In the genomic region with DNA sequence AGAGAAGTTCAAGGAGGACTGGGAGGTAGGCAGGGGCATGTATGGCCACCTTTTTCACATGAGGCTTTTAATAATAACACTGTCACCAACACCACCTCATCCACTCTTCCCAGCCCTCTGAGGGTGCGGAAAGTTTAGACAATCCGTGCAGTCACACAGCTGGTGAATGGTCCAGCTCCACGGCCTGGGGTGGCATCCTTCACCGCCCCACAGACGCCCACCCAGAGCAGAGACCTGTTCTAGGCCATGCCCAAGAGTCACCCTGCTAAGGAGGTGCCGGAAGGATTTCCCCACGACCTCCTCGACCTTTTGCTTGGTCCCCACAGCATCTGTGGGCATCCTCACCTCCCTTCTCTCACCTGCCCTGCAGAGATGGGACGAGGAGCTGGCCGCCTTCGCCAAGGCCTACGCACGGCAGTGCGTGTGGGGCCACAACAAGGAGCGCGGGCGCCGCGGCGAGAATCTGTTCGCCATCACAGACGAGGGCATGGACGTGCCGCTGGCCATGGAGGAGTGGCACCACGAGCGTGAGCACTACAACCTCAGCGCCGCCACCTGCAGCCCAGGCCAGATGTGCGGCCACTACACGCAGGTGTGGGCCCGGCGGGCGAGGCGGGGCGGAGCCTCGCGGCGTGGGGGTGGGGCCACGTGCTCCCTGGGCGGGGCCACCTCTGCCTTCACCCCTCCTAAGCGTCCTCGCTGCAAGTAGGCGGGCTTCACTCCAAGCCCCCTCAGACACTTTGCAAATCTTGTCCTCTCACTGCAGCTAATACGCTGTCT, we compare ENCODE assay signal across 1 cellular context.
TF ChIP-seq lines count a peak whose summit lies in the region.

No MANE protein-coding gene starts in this region.

TF ChIP-seq in K562, 482 proteins besides CTCF, POLR2A, EP300 and RAD21 (continues in another document):
- TF ChIP-seq CC2D1A (IDR thresholded peaks at IDR 0.05) (no peak), HNRNPL (IDR thresholded peaks at IDR 0.05; ENCODE audit: low read depth, low read length) (no peak), POLR2AphosphoS2 (IDR thresholded peaks at IDR 0.05; ENCODE audit: low read length) (no peak), CCNT2 (IDR thresholded peaks at IDR 0.05; ENCODE audit: borderline replicate concordance, extremely low read depth, insufficient read length, low read depth, low read length) (peak; percentile 41), EZH2 (IDR thresholded peaks at IDR 0.05; ENCODE audit: borderline replicate concordance, low read depth, low read length) (no peak), ATF7 (IDR thresholded peaks at IDR 0.05) (no peak), CTBP1 (IDR thresholded peaks at IDR 0.05; ENCODE audit: borderline replicate concordance) (no peak), POLR2G (IDR thresholded peaks at IDR 0.05; ENCODE audit: low read depth, low read length) (no peak), SOX6 (IDR thresholded peaks at IDR 0.05) (no peak), EWSR1 (IDR thresholded peaks at IDR 0.05; ENCODE audit: borderline replicate concordance, low read depth, partially characterized antibody) (no peak), HMGN3 (IDR thresholded peaks at IDR 0.05; ENCODE audit: borderline replicate concordance, extremely low read depth, insufficient read length, low read depth, low read length) (peak; percentile 58), MEF2A (IDR thresholded peaks at IDR 0.05; ENCODE audit: control insufficient read depth, low read depth, low read length) (no peak), PRMT5 (CRISPR knock-in tag; IDR thresholded peaks at IDR 0.05) (no peak), CREB1 (IDR thresholded peaks at IDR 0.05) (no peak), CREB1 (CRISPR knock-in tag; IDR thresholded peaks at IDR 0.05) (no peak), HLTF (IDR thresholded peaks at IDR 0.05) (no peak), ZNF76 (CRISPR knock-in tag; IDR thresholded peaks at IDR 0.05; ENCODE audit: borderline replicate concordance) (no peak), THRAP3 (IDR thresholded peaks at IDR 0.05; ENCODE audit: borderline replicate concordance) (no peak), PRPF4 (IDR thresholded peaks at IDR 0.05; ENCODE audit: insufficient read depth, low read depth, low read length, poor library complexity, severe bottlenecking) (no peak), CHD2 (IDR thresholded peaks at IDR 0.05; ENCODE audit: low read depth, low read length) (no peak), CHCHD3 (CRISPR knock-in tag; IDR thresholded peaks at IDR 0.05) (no peak), TAF9B (IDR thresholded peaks at IDR 0.05; ENCODE audit: partially characterized antibody) (no peak)
- TF ChIP-seq, protein P1, sequence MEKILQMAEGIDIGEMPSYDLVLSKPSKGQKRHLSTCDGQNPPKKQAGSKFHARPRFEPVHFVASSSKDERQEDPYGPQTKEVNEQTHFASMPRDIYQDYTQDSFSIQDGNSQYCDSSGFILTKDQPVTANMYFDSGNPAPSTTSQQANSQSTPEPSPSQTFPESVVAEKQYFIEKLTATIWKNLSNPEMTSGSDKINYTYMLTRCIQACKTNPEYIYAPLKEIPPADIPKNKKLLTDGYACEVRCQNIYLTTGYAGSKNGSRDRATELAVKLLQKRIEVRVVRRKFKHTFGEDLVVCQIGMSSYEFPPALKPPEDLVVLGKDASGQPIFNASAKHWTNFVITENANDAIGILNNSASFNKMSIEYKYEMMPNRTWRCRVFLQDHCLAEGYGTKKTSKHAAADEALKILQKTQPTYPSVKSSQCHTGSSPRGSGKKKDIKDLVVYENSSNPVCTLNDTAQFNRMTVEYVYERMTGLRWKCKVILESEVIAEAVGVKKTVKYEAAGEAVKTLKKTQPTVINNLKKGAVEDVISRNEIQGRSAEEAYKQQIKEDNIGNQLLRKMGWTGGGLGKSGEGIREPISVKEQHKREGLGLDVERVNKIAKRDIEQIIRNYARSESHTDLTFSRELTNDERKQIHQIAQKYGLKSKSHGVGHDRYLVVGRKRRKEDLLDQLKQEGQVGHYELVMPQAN (IDR thresholded peaks at IDR 0.05; ENCODE audit: borderline replicate concordance), result no peak
- TF ChIP-seq, protein P2, sequence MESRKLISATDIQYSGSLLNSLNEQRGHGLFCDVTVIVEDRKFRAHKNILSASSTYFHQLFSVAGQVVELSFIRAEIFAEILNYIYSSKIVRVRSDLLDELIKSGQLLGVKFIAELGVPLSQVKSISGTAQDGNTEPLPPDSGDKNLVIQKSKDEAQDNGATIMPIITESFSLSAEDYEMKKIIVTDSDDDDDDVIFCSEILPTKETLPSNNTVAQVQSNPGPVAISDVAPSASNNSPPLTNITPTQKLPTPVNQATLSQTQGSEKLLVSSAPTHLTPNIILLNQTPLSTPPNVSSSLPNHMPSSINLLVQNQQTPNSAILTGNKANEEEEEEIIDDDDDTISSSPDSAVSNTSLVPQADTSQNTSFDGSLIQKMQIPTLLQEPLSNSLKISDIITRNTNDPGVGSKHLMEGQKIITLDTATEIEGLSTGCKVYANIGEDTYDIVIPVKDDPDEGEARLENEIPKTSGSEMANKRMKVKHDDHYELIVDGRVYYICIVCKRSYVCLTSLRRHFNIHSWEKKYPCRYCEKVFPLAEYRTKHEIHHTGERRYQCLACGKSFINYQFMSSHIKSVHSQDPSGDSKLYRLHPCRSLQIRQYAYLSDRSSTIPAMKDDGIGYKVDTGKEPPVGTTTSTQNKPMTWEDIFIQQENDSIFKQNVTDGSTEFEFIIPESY (CRISPR knock-in tag; IDR thresholded peaks at IDR 0.05), result peak; percentile 94
- TF ChIP-seq, protein P3, sequence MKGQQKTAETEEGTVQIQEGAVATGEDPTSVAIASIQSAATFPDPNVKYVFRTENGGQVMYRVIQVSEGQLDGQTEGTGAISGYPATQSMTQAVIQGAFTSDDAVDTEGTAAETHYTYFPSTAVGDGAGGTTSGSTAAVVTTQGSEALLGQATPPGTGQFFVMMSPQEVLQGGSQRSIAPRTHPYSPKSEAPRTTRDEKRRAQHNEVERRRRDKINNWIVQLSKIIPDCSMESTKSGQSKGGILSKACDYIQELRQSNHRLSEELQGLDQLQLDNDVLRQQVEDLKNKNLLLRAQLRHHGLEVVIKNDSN (CRISPR knock-in tag; IDR thresholded peaks at IDR 0.05), result peak; percentile 48; the same call in 1 of the 2 replicates
- TF ChIP-seq, protein P4, sequence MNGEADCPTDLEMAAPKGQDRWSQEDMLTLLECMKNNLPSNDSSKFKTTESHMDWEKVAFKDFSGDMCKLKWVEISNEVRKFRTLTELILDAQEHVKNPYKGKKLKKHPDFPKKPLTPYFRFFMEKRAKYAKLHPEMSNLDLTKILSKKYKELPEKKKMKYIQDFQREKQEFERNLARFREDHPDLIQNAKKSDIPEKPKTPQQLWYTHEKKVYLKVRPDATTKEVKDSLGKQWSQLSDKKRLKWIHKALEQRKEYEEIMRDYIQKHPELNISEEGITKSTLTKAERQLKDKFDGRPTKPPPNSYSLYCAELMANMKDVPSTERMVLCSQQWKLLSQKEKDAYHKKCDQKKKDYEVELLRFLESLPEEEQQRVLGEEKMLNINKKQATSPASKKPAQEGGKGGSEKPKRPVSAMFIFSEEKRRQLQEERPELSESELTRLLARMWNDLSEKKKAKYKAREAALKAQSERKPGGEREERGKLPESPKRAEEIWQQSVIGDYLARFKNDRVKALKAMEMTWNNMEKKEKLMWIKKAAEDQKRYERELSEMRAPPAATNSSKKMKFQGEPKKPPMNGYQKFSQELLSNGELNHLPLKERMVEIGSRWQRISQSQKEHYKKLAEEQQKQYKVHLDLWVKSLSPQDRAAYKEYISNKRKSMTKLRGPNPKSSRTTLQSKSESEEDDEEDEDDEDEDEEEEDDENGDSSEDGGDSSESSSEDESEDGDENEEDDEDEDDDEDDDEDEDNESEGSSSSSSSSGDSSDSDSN (IDR thresholded peaks at IDR 0.05; ENCODE audit: borderline replicate concordance in 1 of 2, low read depth in 2 of 2, low read length in 2 of 2), result no peak
- TF ChIP-seq, protein P5, sequence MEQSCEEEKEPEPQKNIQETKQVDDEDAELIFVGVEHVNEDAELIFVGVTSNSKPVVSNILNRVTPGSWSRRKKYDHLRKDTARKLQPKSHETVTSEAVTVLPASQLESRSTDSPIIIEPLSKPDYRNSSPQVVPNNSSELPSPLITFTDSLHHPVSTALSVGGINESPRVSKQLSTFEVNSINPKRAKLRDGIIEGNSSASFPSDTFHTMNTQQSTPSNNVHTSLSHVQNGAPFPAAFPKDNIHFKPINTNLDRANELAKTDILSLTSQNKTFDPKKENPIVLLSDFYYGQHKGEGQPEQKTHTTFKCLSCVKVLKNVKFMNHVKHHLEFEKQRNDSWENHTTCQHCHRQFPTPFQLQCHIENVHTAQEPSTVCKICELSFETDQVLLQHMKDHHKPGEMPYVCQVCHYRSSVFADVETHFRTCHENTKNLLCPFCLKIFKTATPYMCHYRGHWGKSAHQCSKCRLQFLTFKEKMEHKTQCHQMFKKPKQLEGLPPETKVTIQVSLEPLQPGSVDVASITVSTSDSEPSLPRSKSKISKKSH (CRISPR knock-in tag; IDR thresholded peaks at IDR 0.05), result no peak
- TF ChIP-seq, protein P6, sequence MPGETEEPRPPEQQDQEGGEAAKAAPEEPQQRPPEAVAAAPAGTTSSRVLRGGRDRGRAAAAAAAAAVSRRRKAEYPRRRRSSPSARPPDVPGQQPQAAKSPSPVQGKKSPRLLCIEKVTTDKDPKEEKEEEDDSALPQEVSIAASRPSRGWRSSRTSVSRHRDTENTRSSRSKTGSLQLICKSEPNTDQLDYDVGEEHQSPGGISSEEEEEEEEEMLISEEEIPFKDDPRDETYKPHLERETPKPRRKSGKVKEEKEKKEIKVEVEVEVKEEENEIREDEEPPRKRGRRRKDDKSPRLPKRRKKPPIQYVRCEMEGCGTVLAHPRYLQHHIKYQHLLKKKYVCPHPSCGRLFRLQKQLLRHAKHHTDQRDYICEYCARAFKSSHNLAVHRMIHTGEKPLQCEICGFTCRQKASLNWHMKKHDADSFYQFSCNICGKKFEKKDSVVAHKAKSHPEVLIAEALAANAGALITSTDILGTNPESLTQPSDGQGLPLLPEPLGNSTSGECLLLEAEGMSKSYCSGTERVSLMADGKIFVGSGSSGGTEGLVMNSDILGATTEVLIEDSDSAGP (CRISPR knock-in tag; IDR thresholded peaks at IDR 0.05), result no peak
- TF ChIP-seq, protein P7, sequence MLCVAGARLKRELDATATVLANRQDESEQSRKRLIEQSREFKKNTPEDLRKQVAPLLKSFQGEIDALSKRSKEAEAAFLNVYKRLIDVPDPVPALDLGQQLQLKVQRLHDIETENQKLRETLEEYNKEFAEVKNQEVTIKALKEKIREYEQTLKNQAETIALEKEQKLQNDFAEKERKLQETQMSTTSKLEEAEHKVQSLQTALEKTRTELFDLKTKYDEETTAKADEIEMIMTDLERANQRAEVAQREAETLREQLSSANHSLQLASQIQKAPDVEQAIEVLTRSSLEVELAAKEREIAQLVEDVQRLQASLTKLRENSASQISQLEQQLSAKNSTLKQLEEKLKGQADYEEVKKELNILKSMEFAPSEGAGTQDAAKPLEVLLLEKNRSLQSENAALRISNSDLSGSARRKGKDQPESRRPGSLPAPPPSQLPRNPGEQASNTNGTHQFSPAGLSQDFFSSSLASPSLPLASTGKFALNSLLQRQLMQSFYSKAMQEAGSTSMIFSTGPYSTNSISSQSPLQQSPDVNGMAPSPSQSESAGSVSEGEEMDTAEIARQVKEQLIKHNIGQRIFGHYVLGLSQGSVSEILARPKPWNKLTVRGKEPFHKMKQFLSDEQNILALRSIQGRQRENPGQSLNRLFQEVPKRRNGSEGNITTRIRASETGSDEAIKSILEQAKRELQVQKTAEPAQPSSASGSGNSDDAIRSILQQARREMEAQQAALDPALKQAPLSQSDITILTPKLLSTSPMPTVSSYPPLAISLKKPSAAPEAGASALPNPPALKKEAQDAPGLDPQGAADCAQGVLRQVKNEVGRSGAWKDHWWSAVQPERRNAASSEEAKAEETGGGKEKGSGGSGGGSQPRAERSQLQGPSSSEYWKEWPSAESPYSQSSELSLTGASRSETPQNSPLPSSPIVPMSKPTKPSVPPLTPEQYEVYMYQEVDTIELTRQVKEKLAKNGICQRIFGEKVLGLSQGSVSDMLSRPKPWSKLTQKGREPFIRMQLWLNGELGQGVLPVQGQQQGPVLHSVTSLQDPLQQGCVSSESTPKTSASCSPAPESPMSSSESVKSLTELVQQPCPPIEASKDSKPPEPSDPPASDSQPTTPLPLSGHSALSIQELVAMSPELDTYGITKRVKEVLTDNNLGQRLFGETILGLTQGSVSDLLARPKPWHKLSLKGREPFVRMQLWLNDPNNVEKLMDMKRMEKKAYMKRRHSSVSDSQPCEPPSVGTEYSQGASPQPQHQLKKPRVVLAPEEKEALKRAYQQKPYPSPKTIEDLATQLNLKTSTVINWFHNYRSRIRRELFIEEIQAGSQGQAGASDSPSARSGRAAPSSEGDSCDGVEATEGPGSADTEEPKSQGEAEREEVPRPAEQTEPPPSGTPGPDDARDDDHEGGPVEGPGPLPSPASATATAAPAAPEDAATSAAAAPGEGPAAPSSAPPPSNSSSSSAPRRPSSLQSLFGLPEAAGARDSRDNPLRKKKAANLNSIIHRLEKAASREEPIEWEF (CRISPR knock-in tag; IDR thresholded peaks at IDR 0.05), result no peak
